Comparison of ENCODE assay signal across 21 cellular contexts in genomic region chr2:192030289-192030688, GRCh38.
A peak's percentile ranks its signal among the peaks of the same experiment; 100 is the strongest.
DNase-seq lines count a peak whose midpoint lies in the region; ATAC-seq, FAIRE-seq and TF ChIP-seq lines count a peak whose summit lies in the region.
"Had no signal": no experiment of that assay in that cellular context is flagged by ENCODE, and none has a peak within 500 bp of the region (broad histone marks: within the 10 kb centered on the region; RNA-seq: fewer than 3 reads in every experiment).

No MANE protein-coding gene starts in this region.

- ATAC-seq in GM18511 (IDR thresholded peaks at IDR 0.05; ENCODE audit: unreplicated experiment): peak; percentile 63
- peak; percentile 61 for ATAC-seq in HG03432 (IDR thresholded peaks at IDR 0.05; ENCODE audit: unreplicated experiment)
- ATAC-seq: sciatic nerve had no signal

- FAIRE-seq in D721Med (lab: Jason Lieb, UNC): no peak

- TF ChIP-seq CTCF in epithelial cell of esophagus (IDR thresholded peaks at IDR 0.05; ENCODE audit: insufficient read depth, low read depth, low read length, missing control alignments) (no peak), D721Med (IDR thresholded peaks at IDR 0.05; ENCODE audit: insufficient read depth, missing control alignments) (no peak)

- DNase-seq in epithelial cell of esophagus (ENCODE audit: low read depth) (peak; percentile 55), renal cortical epithelial cell (ENCODE audit: low read depth) (peak; percentile 11), D721Med (ENCODE audit: insufficient read length, low spot score) (no peak), NCI-H2107 treated with DMSO at 0.1 percent for 48 hours (lab: John Stamatoyannopoulos, UW; ENCODE audit: unreplicated experiment) (no peak), UCSD-AML1 (lab: John Stamatoyannopoulos, UW; ENCODE audit: unreplicated experiment) (no peak), hippocampal formation (lab: John Stamatoyannopoulos, UW) (no peak)
- DNase-seq: activated CD4-positive, alpha-beta memory T cell treated with anti-CD3 and anti-CD28 coated beads for 36 hours; activated CD4-positive, CD25-positive, alpha-beta regulatory T cell; amniotic stem cell; CD8-positive, alpha-beta memory T cell; DND-41; erythroblast; glutamatergic neuron; HCEC 1CT; NCI-H1105 treated with DMSO at 0.1 percent for 48 hours; NCI-H2107; NCI-H526; SK-N-SH had no signal

- H3K4me3 ChIP-seq in epithelial cell of esophagus (ENCODE audit: low read length): no peak overlapping the region

Comparison
In these comparisons a context has a peak if more than half of its experiments do, and no peak if none do; other contexts are left out.
1. DNase-seq: peak in epithelial cell of esophagus (single experiment) and renal cortical epithelial cell (single experiment); none in D721Med (single experiment), NCI-H2107 treated with DMSO at 0.1 percent for 48 hours (single experiment), UCSD-AML1 (single experiment) and hippocampal formation (0 of 2).